21 cellular contexts compared by ENCODE assay signal in the genomic region with DNA sequence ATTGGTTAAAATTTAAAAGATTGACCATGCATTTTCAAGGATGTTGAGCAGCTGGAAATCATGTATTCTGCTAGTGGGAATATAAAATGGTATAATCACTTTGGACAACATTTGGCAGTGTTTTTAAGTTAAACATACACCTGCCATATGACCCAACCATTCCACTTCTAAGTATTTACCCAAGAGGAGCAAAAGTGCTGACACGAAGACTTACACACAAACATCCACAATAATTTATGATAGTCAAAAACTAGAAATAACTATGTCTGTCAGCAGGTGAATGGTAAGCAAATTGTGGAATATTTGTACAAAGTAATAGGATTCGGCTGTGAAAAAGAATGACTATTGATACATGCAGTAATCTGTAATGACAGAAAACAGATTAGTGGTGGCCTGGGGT.
"Had no signal": no experiment of that assay in that cellular context is flagged by ENCODE, and none has a peak within 500 bp of the region (broad histone marks: within the 10 kb centered on the region; RNA-seq: fewer than 3 reads in every experiment).

No MANE protein-coding gene starts in this region.

- H3K9ac ChIP-seq: SK-N-SH had no signal

- DNase-seq: Karpas-422; KG1; MG63; NCI-H1092; NCI-H1105 treated with DMSO at 0.1 percent for 48 hours; NCI-H1417 treated with DMSO at 0.1 percent for 48 hours; NCI-H146; NCI-H1694 treated with DMSO at 0.1 percent for 48 hours; NCI-H1930; NCI-H2081; NCI-H2107; NCI-H2227 treated with DMSO at 0.1 percent for 48 hours; NCI-H524; NCI-H526 treated with DMSO at 0.1 percent for 48 hours; NCI-H748 treated with DMSO at 0.1 percent for 48 hours; NK-92 treated with Interleukin-12 subunit alpha and Interleukin-12 subunit beta, amount 100 ng/mL, for 24 hours; PC-3; SHP77; SK-N-SH had no signal

- H3K27ac ChIP-seq: RWPE1 had no signal

- ATAC-seq: Panc1, PC-3 had no signal

- H3K4me2 ChIP-seq: SK-N-SH had no signal

- H3K9me2 ChIP-seq: SK-N-SH had no signal

- H3K9me3 ChIP-seq: MG63, SK-N-SH had no signal

- H3K4me3 ChIP-seq: MG63 had no signal

- H3K27me3 ChIP-seq: MG63 had no signal
